ENCODE assay signal across 8 cellular contexts in genomic region chr18:79402977-79403722, GRCh38. TPM values are rescaled to one million over a fixed set of nuclear protein-coding genes. Genes with fewer than 3 reads are reported as not detected.
DNase-seq lines count a peak whose midpoint lies in the region; ATAC-seq, FAIRE-seq and TF ChIP-seq lines count a peak whose summit lies in the region.

No MANE protein-coding gene starts in this region.

- H3K9me3 ChIP-seq in GM12878 (replicated peaks; ENCODE audit: control insufficient read depth, insufficient read depth, low read length) (no peaks in the 10 kb centered on the region), testis (no peaks in the 10 kb centered on the region)

- no peak for TF ChIP-seq POLR2A in GM12878 (IDR thresholded peaks at IDR 0.05; ENCODE audit: low read depth, low read length)
- no peak for TF ChIP-seq POLR2A in testis (IDR thresholded peaks at IDR 0.05)

- ATAC-seq in GM12878 (peak; percentile 2), left lobe of liver (peak; percentile 83), GM18873 (IDR thresholded peaks at IDR 0.05; ENCODE audit: low FRiP score, unreplicated experiment) (no peak)

- H3K36me3 Mint-ChIP-seq in activated naive CD4-positive, alpha-beta T cell treated with anti-CD3 and anti-CD28 coated beads, Interleukin-2, amount 10 ng/mL, durations not matched to agents 7 days and 5 days, result peaks cover 43% of the 10 kb centered on the region

- peak overlapping the region; percentile 89 for H3K4me3 Mint-ChIP-seq in activated naive CD4-positive, alpha-beta T cell treated with anti-CD3 and anti-CD28 coated beads, Interleukin-2, amount 10 ng/mL, durations not matched to agents 7 days and 5 days

- peak overlapping the region; percentile 92 for H3K27ac Mint-ChIP-seq in activated naive CD4-positive, alpha-beta T cell treated with anti-CD3 and anti-CD28 coated beads, Interleukin-2, amount 10 ng/mL, durations not matched to agents 7 days and 5 days

- peak overlapping the region; percentile 57 for H3K4me2 ChIP-seq in GM12878 (ENCODE audit: control insufficient read depth, insufficient read depth)

- peak; percentile 57 for DNase-seq in activated naive CD4-positive, alpha-beta T cell treated with anti-CD3 and anti-CD28 coated beads, Interleukin-2, amount 10 ng/mL, durations not matched to agents 7 days and 5 days
- DNase-seq in activated naive CD4-positive, alpha-beta T cell treated with anti-CD3 and anti-CD28 coated beads, Interleukin-2, amount 50 U/mL, for 16 hours, result no peak
- DNase-seq in GM12878 (ENCODE audit: low read depth, low spot score) (no peak), left lobe of liver (ENCODE audit: low spot score) (peak; percentile 81), testis (peak; percentile 59), NCI-H187 (lab: John Stamatoyannopoulos, UW) (no peak), DMS153 treated with DMSO at 0.1 percent for 48 hours (lab: John Stamatoyannopoulos, UW; ENCODE audit: unreplicated experiment) (no peak)

- H3K4me3 ChIP-seq in GM12878 (peak overlapping the region; percentile 15; the same call in 1 of the 2 replicates), testis (no peak overlapping the region)

- TF ChIP-seq CTCF in GM12878 (IDR thresholded peaks at IDR 0.05 in 2 of 3, conservative IDR thresholded peaks at IDR 0.05 in 1 of 3; ENCODE audit: control insufficient read depth in 2 of 3, extremely low read depth in 1 of 3, insufficient read depth in 1 of 3, low read depth in 3 of 3, low read length in 3 of 3) (no peak), testis (IDR thresholded peaks at IDR 0.05) (no peak)

- no peak for TF ChIP-seq EP300 in GM12878 (IDR thresholded peaks at IDR 0.05; ENCODE audit: borderline replicate concordance in 1 of 2, control insufficient read depth in 1 of 2, low read depth in 2 of 2, low read length in 2 of 2)

- H3K27me3 Mint-ChIP-seq in activated naive CD4-positive, alpha-beta T cell treated with anti-CD3 and anti-CD28 coated beads, Interleukin-2, amount 10 ng/mL, durations not matched to agents 7 days and 5 days, result no peaks in the 10 kb centered on the region

- peak overlapping the region; percentile 8; the same call in 1 of the 2 replicates for H3K9ac ChIP-seq in GM12878 (ENCODE audit: control insufficient read depth, insufficient read depth, low read length)

- BruUV-seq in GM12878 (replicated peaks; lab: Mats Ljungman, UMichigan), result no TSS peak

- SMC1A ChIA-PET in GM12878 (lab: Charles Lee; ENCODE audit: uncharacterized antibody, unreplicated experiment), result interaction anchor here (0.8 to 4.1 kb wide), 8 partner anchors 9 to 240 kb away, joined by 3 to 18 read pairs (median 4); no protein-coding TSS in a partner anchor

- no peaks in the 10 kb centered on the region for H4K20me1 ChIP-seq in GM12878 (ENCODE audit: control insufficient read depth, insufficient read depth)

- intact Hi-C loops in GM12878 (cut with micrococcal nuclease; ENCODE audit: unreplicated experiment), result no loop called here
- intact Hi-C loops in testis (cut with DNase I; ENCODE audit: low total_unique reads), result no loop called here

- H3K27ac ChIP-seq in GM12878 (ENCODE audit: control insufficient read depth, insufficient read depth) (no peak overlapping the region), testis (peak overlapping the region; percentile 45)

- RAD21 ChIA-PET in GM12878 (lab: Charles Lee; ENCODE audit: unreplicated experiment), result interaction anchor here (0.6 to 5.1 kb wide), 6 partner anchors 9 to 120 kb away, joined by 3 to 36 read pairs (median 6); no protein-coding TSS in a partner anchor

- peaks cover 35% of the 10 kb centered on the region for H3K4me1 ChIP-seq in GM12878 (ENCODE audit: control insufficient read depth, insufficient read depth, low read length)
- H3K4me1 ChIP-seq in testis, result peaks cover 14% of the 10 kb centered on the region

- no peak overlapping the region for H2AFZ ChIP-seq in GM12878 (ENCODE audit: control insufficient read depth, low read depth, low read length)

- H3K36me3 ChIP-seq in GM12878 (ENCODE audit: control insufficient read depth in 2 of 2, insufficient read depth in 2 of 2, low read length in 1 of 2) (no peaks in the 10 kb centered on the region), testis (ENCODE audit: low read depth, missing control alignments) (no peaks in the 10 kb centered on the region)

- no peak for TF ChIP-seq RAD21 in GM12878 (IDR thresholded peaks at IDR 0.05; ENCODE audit: insufficient read depth, low read depth, low read length)

- H3K27me3 ChIP-seq in GM12878 (replicated peaks in 1 of 2; ENCODE audit: control insufficient read depth in 2 of 2, insufficient read depth in 2 of 2, low read length in 1 of 2), result peaks cover 0 to under 1% of the 10 kb centered on the region in 2 experiments; a peak in 1 of 4 replicates
- H3K27me3 ChIP-seq in testis, result no peaks in the 10 kb centered on the region

- 74% methylated on average over 23 of the region's 27 CpGs for WGBS in GM12878 (ENCODE audit: insufficient coverage, insufficient replicate concordance, low lambda C conversion rate, missing lambda C conversion rate)
- 58 to 64% methylated on average over 20 to 27 of the region's 27 CpGs for WGBS in testis, 2 donors

- peaks cover 70% of the 10 kb centered on the region for H3K4me1 Mint-ChIP-seq in activated naive CD4-positive, alpha-beta T cell treated with anti-CD3 and anti-CD28 coated beads, Interleukin-2, amount 10 ng/mL, durations not matched to agents 7 days and 5 days

- in situ Hi-C loops in GM12878 (cut with MboI), result loop anchor here (10.0 kb wide), 1 partner anchor 112 kb away; no protein-coding TSS in a partner anchor

- H3K79me2 ChIP-seq in GM12878 (ENCODE audit: control insufficient read depth, insufficient read depth, low read length), result no peaks in the 10 kb centered on the region; the same call in none of the 2 replicates

- POLR2A ChIA-PET in GM12878 (lab: Charles Lee), result interaction anchor here (0.6 to 2.1 kb wide), 6 partner anchors 20 to 120 kb away, joined by 3 to 14 read pairs (median 6); no protein-coding TSS in a partner anchor

- no peaks in the 10 kb centered on the region for H3K9me3 Mint-ChIP-seq in activated naive CD4-positive, alpha-beta T cell treated with anti-CD3 and anti-CD28 coated beads, Interleukin-2, amount 10 ng/mL, durations not matched to agents 7 days and 5 days

- CTCF ChIA-PET in activated naive CD4-positive, alpha-beta T cell treated with anti-CD3 and anti-CD28 coated beads, Interleukin-2, amount 10 ng/mL, durations not matched to agents 7 days and 5 days (lab: Charles Lee), result interaction anchor here (0.8 to 1.2 kb wide), 3 partner anchors 10 to 275 kb away, joined by 3 to 5 read pairs (median 4); no protein-coding TSS in a partner anchor
- CTCF ChIA-PET in GM12878 (lab: Yijun Ruan, JAX), result interaction anchor here (0.8 to 2.2 kb wide), 7 partner anchors 10 to 121 kb away, joined by 3 to 9 read pairs (median 6); no protein-coding TSS in a partner anchor

- no peak for FAIRE-seq in GM12878 (lab: Jason Lieb, UNC)

TF ChIP-seq in GM12878, 131 proteins besides CTCF, POLR2A, EP300 and RAD21 (continues in another document):
- TF ChIP-seq LARP7 (IDR thresholded peaks at IDR 0.05) (no peak), YBX1 (IDR thresholded peaks at IDR 0.05) (no peak), HSF1 (IDR thresholded peaks at IDR 0.05; ENCODE audit: low read depth, low read length) (no peak)

RNA-seq across cellular contexts. Expression of gene NFATC1, which starts 7.4 kb away (rescaled TPM):
- total RNA-seq in GM12878 (2013; cell fraction: nucleolus; rRNA removed), result 57.2 and 65.1 TPM in 2 replicates
- total RNA-seq in GM12878 (2014; rRNA removed) (6.4 and 6.7 TPM in 2 replicates), GM12878 (2014; rRNA removed; fragmentation: Illumina TruSeq; extraction: Trizol) (2.4 and 3.6 TPM in 2 replicates), GM12878 (2021) (17.5 and 20.8 TPM in 2 replicates), left lobe of liver (4.5 TPM), testis (10 to 100 TPM; 22.2 to 28.1 TPM)
- 9.8 TPM for polyA plus RNA-seq in GM12878 (2011; ENCODE audit: low read depth)
- polyA plus RNA-seq in GM12878 (2011; rRNA removed) (0.99 and 2.9 TPM in 2 replicates), GM12878 (2014; fragmentation: Illumina TruSeq; extraction: Trizol) (3.1 and 4.7 TPM in 2 replicates), GM12878 (2014; fragmentation: Nextera tagmentation; extraction: Ambion mirVana) (1 to 10 TPM in 1 of 2 experiments, under 1 TPM in 1; 0.84 to 2.6 TPM), GM12878 (2014; rRNA removed) (8.4 and 9.9 TPM in 2 replicates), GM12878 (2016; fragmentation: Nextera tagmentation; extraction: Ambion mirVana) (1 to 10 TPM; 5.4 to 6.8 TPM), testis (ENCODE audit: insufficient read depth, low read depth, low replicate concordance) (27.5 TPM)
- 3.3 and 4.5 TPM in 2 replicates for polyA plus RNA-seq in GM12878 (2011; cell fraction: cytosol; rRNA removed)
- 10.7 and 13.4 TPM in 2 replicates for polyA plus RNA-seq in GM12878 (2011; cell fraction: nucleus; rRNA removed)
- 14.9 and 19.6 TPM in 2 replicates for polyA plus RNA-seq in GM12878 (2012)
- 3.4 and 7.4 TPM in 2 replicates for polyA minus RNA-seq in GM12878 (2011; rRNA and poly(A)+ RNA removed)
- polyA minus RNA-seq in GM12878 (2011; cell fraction: cytosol; rRNA and poly(A)+ RNA removed), result 7.1 TPM in 2 replicates
- 10.3 and 14.7 TPM in 2 replicates for polyA minus RNA-seq in GM12878 (2011; cell fraction: nucleus; rRNA and poly(A)+ RNA removed)

Comparison
In these comparisons a context has a peak if more than half of its experiments do, and no peak if none do; other contexts are left out.
1. DNase-seq: peak in activated naive CD4-positive, alpha-beta T cell treated with anti-CD3 and anti-CD28 coated beads, Interleukin-2, amount 10 ng/mL, durations not matched to agents 7 days and 5 days (single experiment), left lobe of liver (single experiment) and testis (single experiment); none in activated naive CD4-positive, alpha-beta T cell treated with anti-CD3 and anti-CD28 coated beads, Interleukin-2, amount 50 U/mL, for 16 hours (single experiment), GM12878 (single experiment), NCI-H187 (0 of 2) and DMS153 treated with DMSO at 0.1 percent for 48 hours (single experiment).